24 cellular contexts compared by ENCODE assay signal in genomic region chr13:64688893-64689677, GRCh38.
A peak's percentile ranks its signal among the peaks of the same experiment; 100 is the strongest.
DNase-seq lines count a peak whose midpoint lies in the region; ATAC-seq and TF ChIP-seq lines count a peak whose summit lies in the region.
"Had no signal": no experiment of that assay in that cellular context is flagged by ENCODE, and none has a peak within 500 bp of the region (broad histone marks: within the 10 kb centered on the region; RNA-seq: fewer than 3 reads in every experiment).

No MANE protein-coding gene starts in this region.

- H3K27me3 ChIP-seq in BJ (ENCODE audit: control insufficient read depth, insufficient read depth, low read length) (no peaks in the 10 kb centered on the region), Karpas-422 (ENCODE audit: low read length) (no peaks in the 10 kb centered on the region)
- H3K27me3 ChIP-seq: cardiac muscle cell, right lobe of liver had no signal

- in situ Hi-C loops in astrocyte of the spinal cord (cut with HindIII; ENCODE audit: low sequenced_read_pairs), result no loop called here

- no peak for ATAC-seq in GM19397 (IDR thresholded peaks at IDR 0.05; ENCODE audit: unreplicated experiment)
- ATAC-seq: right lobe of liver had no signal

- POLR2A ChIA-PET in BJ (lab: Charles Lee), result no interaction called here

- CTCF ChIA-PET in BJ (lab: Yijun Ruan, JAX), result no interaction called here

- H3K9ac ChIP-seq in Karpas-422 (ENCODE audit: low read length), result no peak overlapping the region

- DNase-seq in BJ (ENCODE audit: low read depth), result peak; percentile 9
- DNase-seq in Karpas-422, result no peak
- peak; percentile 69 for DNase-seq in astrocyte of the spinal cord (ENCODE audit: low read depth, low spot score)
- peak; percentile 72 for DNase-seq in iris pigment epithelial cell (ENCODE audit: low read depth)
- no peak for DNase-seq in foreskin melanocyte
- DNase-seq in activated naive CD4-positive, alpha-beta T cell (lab: John Stamatoyannopoulos, UW), result no peak
- no peak for DNase-seq in posterior cingulate gyrus
- DNase-seq: activated CD4-positive, alpha-beta T cell treated with anti-CD3 and anti-CD28 coated beads, Interleukin-2, amount 50 U/mL, for 48 hours; activated T-cell treated with anti-CD3 and anti-CD28 coated beads, Interleukin-2, amount 50 U/mL, for 1 hour; AML-193; Caco-2; effector CD8-positive, alpha-beta T cell; H9; left ventricle myocardium inferior; NCI-H1417; NCI-H2171 treated with DMSO at 0.1 percent for 48 hours; NCI-H748 treated with DMSO at 0.1 percent for 48 hours; occipital lobe; right lobe of liver; stimulated activated CD4-positive, alpha-beta T cell treated with anti-CD3 and anti-CD28 coated beads, Interleukin-2, amount 100 ng/mL, for 24 hours; uterus had no signal

- H3K4me3 ChIP-seq in BJ (ENCODE audit: low read depth, low read length) (no peak overlapping the region), Karpas-422 (ENCODE audit: low read length) (no peak overlapping the region), astrocyte of the spinal cord (ENCODE audit: low read depth, low read length) (no peak overlapping the region)
- H3K4me3 ChIP-seq: cardiac muscle cell, left ventricle myocardium inferior, right lobe of liver, uterus had no signal

- no peaks in the 10 kb centered on the region for H3K36me3 ChIP-seq in BJ (ENCODE audit: control insufficient read depth, insufficient read depth, low read length)
- no peaks in the 10 kb centered on the region for H3K36me3 ChIP-seq in Karpas-422 (ENCODE audit: insufficient read depth, low read length)
- H3K36me3 ChIP-seq: cardiac muscle cell, left ventricle myocardium inferior, right lobe of liver, uterus had no signal

- intact Hi-C loops in posterior cingulate gyrus (cut with DNase I), result no loop called here

- no peaks in the 10 kb centered on the region for H3K79me2 ChIP-seq in Karpas-422 (ENCODE audit: low read length)

- peak overlapping the region; percentile 84 for H2AFZ ChIP-seq in Karpas-422 (ENCODE audit: low read length)

- TF ChIP-seq CTCF in BJ (IDR thresholded peaks at IDR 0.05; ENCODE audit: insufficient read depth, low read depth, low read length), result no peak
- TF ChIP-seq CTCF in astrocyte of the spinal cord (IDR thresholded peaks at IDR 0.05; ENCODE audit: low read depth, low read length), result no peak

- no peaks in the 10 kb centered on the region for H4K20me1 ChIP-seq in Karpas-422 (ENCODE audit: insufficient read depth, low read depth, low read length)

- H3K4me2 ChIP-seq in Karpas-422 (ENCODE audit: low read depth, low read length, poor library complexity, severe bottlenecking), result no peak overlapping the region

- no peaks in the 10 kb centered on the region for H3K4me1 ChIP-seq in Karpas-422 (ENCODE audit: low read length)
- H3K4me1 ChIP-seq: Caco-2, left ventricle myocardium inferior, right lobe of liver, uterus had no signal

- H3K27ac ChIP-seq in Karpas-422 (ENCODE audit: low read length), result no peak overlapping the region
- H3K27ac ChIP-seq: cardiac muscle cell, left ventricle myocardium inferior, right lobe of liver, uterus, VCaP had no signal

- H3K9me3 ChIP-seq in Karpas-422 (ENCODE audit: low read length), result peaks cover 17% of the 10 kb centered on the region
- H3K9me3 ChIP-seq: left ventricle myocardium inferior, right lobe of liver, uterus had no signal

- H3K9me2 ChIP-seq in Karpas-422 (replicated peaks; ENCODE audit: insufficient read depth, low read length), result no peaks in the 10 kb centered on the region

Comparison
In these comparisons a context has a peak if more than half of its experiments do, and no peak if none do; other contexts are left out.
1. DNase-seq: peak in BJ (single experiment), astrocyte of the spinal cord (single experiment) and iris pigment epithelial cell (single experiment); none in Karpas-422 (single experiment), foreskin melanocyte (single experiment), activated naive CD4-positive, alpha-beta T cell (0 of 4) and posterior cingulate gyrus (0 of 10).